ENCODE assay signal across 35 cellular contexts in the genomic region with DNA sequence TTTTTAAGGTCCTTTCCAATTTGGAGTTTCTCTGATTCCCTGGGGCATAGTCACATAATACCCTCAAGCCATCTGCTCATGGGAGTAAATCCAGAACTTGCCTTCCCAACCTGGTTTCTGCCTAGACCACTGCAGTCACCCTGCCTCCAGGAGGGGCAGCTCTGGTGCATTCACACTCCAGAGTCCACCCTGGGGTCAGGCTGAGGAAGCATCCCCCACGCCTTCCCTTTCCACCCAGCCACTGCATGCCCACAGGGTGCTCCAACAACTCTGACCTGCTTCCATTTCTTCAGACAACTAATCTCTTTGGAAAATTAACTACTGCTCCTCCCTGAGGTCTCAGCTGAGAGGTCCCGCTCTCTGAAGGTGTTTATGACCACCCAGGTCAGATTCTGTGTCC.
"Had no signal": no experiment of that assay in that cellular context is flagged by ENCODE, and none has a peak within 500 bp of the region (broad histone marks: within the 10 kb centered on the region; RNA-seq: fewer than 3 reads in every experiment).

No MANE protein-coding gene starts in this region.

- H3K36me3 ChIP-seq: adrenal gland, brain microvascular endothelial cell, breast epithelium had no signal

- H3K9me3 Mint-ChIP-seq: activated B cell treated with CpG ODN at 0.5 μM for 24 hours; activated CD4-positive, alpha-beta memory T cell treated with anti-CD3 and anti-CD28 coated beads for 36 hours; activated CD4-positive, alpha-beta T cell treated with anti-CD3 and anti-CD28 coated beads, Interleukin-2, amount 10 ng/mL, durations not matched to agents 24 days and 14 days; activated CD8-positive, alpha-beta T cell treated with anti-CD3 and anti-CD28 coated beads for 36 hours; activated naive CD4-positive, alpha-beta T cell treated with anti-CD3 and anti-CD28 coated beads for 36 hours; activated naive CD8-positive, alpha-beta T cell treated with anti-CD3 and anti-CD28 coated beads for 36 hours; activated T-cell treated with anti-CD3 and anti-CD28 coated beads, Interleukin-2, amount 50 U/mL, for 24 hours; activated T-helper 2 cell treated with anti-CD3 and anti-CD28 coated beads, Interferon-gamma antibody, Interleukin-2, Interleukin-4, amounts not matched to agents 10 μg/mL and 5 μg/mL and 100 μg/mL, durations not matched to agents 14 hours and 24 hours and 36 hours; T-helper 1 cell treated with Interleukin-12 subunit alpha and Interleukin-12 subunit beta and Interleukin-4 antibody, amounts not matched to agents 30 μg/mL and 1 μg/mL, for 36 hours; T-helper 2 cell treated with Interferon-gamma antibody and Interleukin-4, amounts not matched to agents 5 μg/mL and 100 μg/mL, for 36 hours had no signal

- DNase-seq: activated B cell treated with CpG ODN at 0.5 μM for 24 hours; activated CD4-positive, alpha-beta memory T cell treated with anti-CD3 and anti-CD28 coated beads for 36 hours; activated CD4-positive, alpha-beta T cell treated with anti-CD3 and anti-CD28 coated beads for 4 hours; activated CD4-positive, alpha-beta T cell treated with anti-CD3 and anti-CD28 coated beads, Interleukin-2, amount 10 ng/mL, durations not matched to agents 24 days and 14 days; activated CD4-positive, alpha-beta T cell treated with anti-CD3 and anti-CD28 coated beads, Interleukin-2, amount 50 U/mL, for 1 hour; activated CD4-positive, alpha-beta T cell treated with anti-CD3 and anti-CD28 coated beads, Interleukin-2, amount 50 U/mL, for 4 hours; activated CD4-positive, CD25-positive, alpha-beta regulatory T cell treated with anti-CD3 and anti-CD28 coated beads, Interleukin-2, amount 50 U/mL, for 72 hours; activated CD8-positive, alpha-beta memory T cell treated with anti-CD3 and anti-CD28 coated beads, Interleukin-2, amount 10 ng/mL, durations not matched to agents 7 days and 5 days; activated CD8-positive, alpha-beta memory T cell treated with anti-CD3 and anti-CD28 coated beads, Interleukin-2, amount 50 U/mL, for 48 hours; activated CD8-positive, alpha-beta T cell treated with anti-CD3 and anti-CD28 coated beads for 36 hours; activated effector memory CD4-positive, alpha-beta T cell treated with Interleukin-2 at 50 U/mL for 16 hours; activated gamma-delta T cell treated with Interleukin-2 at 50 U/mL for 16 hours; activated naive CD4-positive, alpha-beta T cell; activated naive CD4-positive, alpha-beta T cell treated with anti-CD3 and anti-CD28 coated beads for 36 hours; activated naive CD4-positive, alpha-beta T cell treated with anti-CD3 and anti-CD28 coated beads, Interleukin-2, amount 50 U/mL, for 16 hours; activated naive CD8-positive, alpha-beta T cell treated with anti-CD3 and anti-CD28 coated beads for 36 hours; activated T-cell treated with anti-CD3 and anti-CD28 coated beads, Interleukin-2, amount 50 U/mL, for 24 hours; activated T-cell treated with anti-CD3 and anti-CD28 coated beads, Interleukin-2, amount 50 U/mL, for 48 hours; adrenal gland; amniotic stem cell; aorta; body of pancreas; brain microvascular endothelial cell; central memory CD4-positive, alpha-beta T cell; T-helper 1 cell; T-helper 2 cell; T-helper 9 cell had no signal

- H3K27ac ChIP-seq: adrenal gland, body of pancreas, brain microvascular endothelial cell, breast epithelium, VCaP had no signal

- H3K36me3 Mint-ChIP-seq: activated CD4-positive, alpha-beta memory T cell treated with anti-CD3 and anti-CD28 coated beads for 36 hours; activated CD8-positive, alpha-beta memory T cell treated with anti-CD3 and anti-CD28 coated beads, Interleukin-2, amount 10 ng/mL, durations not matched to agents 7 days and 5 days; activated naive CD4-positive, alpha-beta T cell treated with anti-CD3 and anti-CD28 coated beads, Interleukin-2, amount 50 U/mL, for 72 hours; activated naive CD8-positive, alpha-beta T cell treated with anti-CD3 and anti-CD28 coated beads for 36 hours had no signal

- H3K27me3 ChIP-seq: adrenal gland, body of pancreas, brain microvascular endothelial cell, breast epithelium had no signal

- H3K4me3 ChIP-seq: adrenal gland, body of pancreas, breast epithelium had no signal

- H3K4me3 Mint-ChIP-seq: activated B cell treated with CpG ODN at 0.5 μM for 24 hours; activated CD4-positive, alpha-beta memory T cell treated with anti-CD3 and anti-CD28 coated beads for 36 hours; activated CD4-positive, alpha-beta T cell treated with anti-CD3 and anti-CD28 coated beads, Interleukin-2, amount 10 ng/mL, durations not matched to agents 24 days and 14 days; activated CD8-positive, alpha-beta memory T cell treated with anti-CD3 and anti-CD28 coated beads, Interleukin-2, amount 10 ng/mL, durations not matched to agents 7 days and 5 days; activated CD8-positive, alpha-beta T cell treated with anti-CD3 and anti-CD28 coated beads for 36 hours; activated naive CD4-positive, alpha-beta T cell treated with anti-CD3 and anti-CD28 coated beads for 36 hours; activated naive CD8-positive, alpha-beta T cell treated with anti-CD3 and anti-CD28 coated beads for 36 hours; activated T-cell treated with anti-CD3 and anti-CD28 coated beads, Interleukin-2, amount 50 U/mL, for 24 hours; T-helper 1 cell treated with Interleukin-12 subunit alpha and Interleukin-12 subunit beta and Interleukin-4 antibody, amounts not matched to agents 30 μg/mL and 1 μg/mL, for 36 hours; T-helper 2 cell treated with Interferon-gamma antibody and Interleukin-4, amounts not matched to agents 5 μg/mL and 100 μg/mL, for 36 hours had no signal

- H3K27ac Mint-ChIP-seq: activated B cell treated with CpG ODN at 0.5 μM for 24 hours; activated CD4-positive, alpha-beta memory T cell treated with anti-CD3 and anti-CD28 coated beads for 36 hours; activated CD4-positive, alpha-beta T cell treated with anti-CD3 and anti-CD28 coated beads, Interleukin-2, amount 10 ng/mL, durations not matched to agents 24 days and 14 days; activated CD8-positive, alpha-beta memory T cell treated with anti-CD3 and anti-CD28 coated beads, Interleukin-2, amount 10 ng/mL, durations not matched to agents 7 days and 5 days; activated CD8-positive, alpha-beta T cell treated with anti-CD3 and anti-CD28 coated beads for 36 hours; activated naive CD4-positive, alpha-beta T cell treated with anti-CD3 and anti-CD28 coated beads for 36 hours; activated naive CD4-positive, alpha-beta T cell treated with anti-CD3 and anti-CD28 coated beads, Interleukin-2, amount 50 U/mL, for 72 hours; activated naive CD8-positive, alpha-beta T cell treated with anti-CD3 and anti-CD28 coated beads for 36 hours; activated T-cell treated with anti-CD3 and anti-CD28 coated beads, Interleukin-2, amount 50 U/mL, for 24 hours; activated T-helper 2 cell treated with anti-CD3 and anti-CD28 coated beads, Interferon-gamma antibody, Interleukin-2, Interleukin-4, amounts not matched to agents 10 μg/mL and 5 μg/mL and 100 μg/mL, durations not matched to agents 14 hours and 24 hours and 36 hours; T-helper 1 cell treated with Interleukin-12 subunit alpha and Interleukin-12 subunit beta and Interleukin-4 antibody, amounts not matched to agents 30 μg/mL and 1 μg/mL, for 36 hours; T-helper 2 cell treated with Interferon-gamma antibody and Interleukin-4, amounts not matched to agents 5 μg/mL and 100 μg/mL, for 36 hours had no signal

- ATAC-seq: activated CD8-positive, alpha-beta memory T cell treated with anti-CD3 and anti-CD28 coated beads, Interleukin-2, amount 10 ng/mL, durations not matched to agents 7 days and 5 days; activated CD8-positive, alpha-beta T cell treated with anti-CD3 and anti-CD28 coated beads for 36 hours; activated naive CD4-positive, alpha-beta T cell treated with anti-CD3 and anti-CD28 coated beads, Interleukin-2, amount 50 U/mL, for 72 hours; body of pancreas had no signal

- FAIRE-seq: astrocyte, TTC549 had no signal

- H3K4me1 Mint-ChIP-seq: activated B cell treated with CpG ODN at 0.5 μM for 24 hours had no signal

- H3K4me1 ChIP-seq: body of pancreas, breast epithelium had no signal

- H3K9me3 ChIP-seq: adrenal gland, body of pancreas, breast epithelium had no signal
